1 cellular context compared by ENCODE assay signal in genomic region chr3:59480486-59480995, GRCh38.
TF ChIP-seq lines count a peak whose summit lies in the region.

No MANE protein-coding gene starts in this region.

TF ChIP-seq in GM12878, 131 proteins besides CTCF, POLR2A, EP300 and RAD21 (continued from another document and continues in another):
- peak; percentile 66; the same call in 1 of the 2 replicates for TF ChIP-seq RELB (IDR thresholded peaks at IDR 0.05; ENCODE audit: low read depth)
- TF ChIP-seq CHD2 (IDR thresholded peaks at IDR 0.05; ENCODE audit: borderline replicate concordance, low read depth, low read length): no peak
- TF ChIP-seq NR2C2 (IDR thresholded peaks at IDR 0.05; ENCODE audit: borderline replicate concordance, control insufficient read depth, insufficient read length, low read depth): no peak
- no peak for TF ChIP-seq MAX (IDR thresholded peaks at IDR 0.05; ENCODE audit: low read depth, low read length)
- 0 out of 2 replicates have a peak, but pooled peaks have one; percentile 18 for TF ChIP-seq CREB1 (IDR thresholded peaks at IDR 0.05; ENCODE audit: low read depth)
- no peak for TF ChIP-seq HDGF (IDR thresholded peaks at IDR 0.05)
- TF ChIP-seq JUNB (IDR thresholded peaks at IDR 0.05): peak; percentile 90
- TF ChIP-seq MEF2B (IDR thresholded peaks at IDR 0.05; ENCODE audit: partially characterized antibody, poor library complexity, severe bottlenecking): peak; percentile 61
- TF ChIP-seq KLF5 (IDR thresholded peaks at IDR 0.05; ENCODE audit: partially characterized antibody): no peak
- peak; percentile 94 for TF ChIP-seq TCF7 (IDR thresholded peaks at IDR 0.05; ENCODE audit: borderline replicate concordance)
- 0 out of 2 replicates have a peak, but pooled peaks have one; percentile 36 for TF ChIP-seq MTA3 (IDR thresholded peaks at IDR 0.05; ENCODE audit: borderline replicate concordance, low read length)
- no peak for TF ChIP-seq TCF12 (IDR thresholded peaks at IDR 0.05; ENCODE audit: low read depth, low read length)
- TF ChIP-seq POLR2AphosphoS2 (IDR thresholded peaks at IDR 0.05; ENCODE audit: low read depth, low read length): no peak
- no peak for TF ChIP-seq IRF5 (IDR thresholded peaks at IDR 0.05; ENCODE audit: borderline replicate concordance)
- no peak for TF ChIP-seq CREM (IDR thresholded peaks at IDR 0.05; ENCODE audit: low read depth)
- TF ChIP-seq ZNF274 (IDR thresholded peaks at IDR 0.05; ENCODE audit: insufficient read depth, insufficient read length): no peak
- TF ChIP-seq RCOR1 (conservative IDR thresholded peaks at IDR 0.05; ENCODE audit: low read depth, low read length): no peak
- TF ChIP-seq TAF1 (IDR thresholded peaks at IDR 0.05; ENCODE audit: borderline replicate concordance, low read depth, low read length): no peak
- TF ChIP-seq NFXL1 (IDR thresholded peaks at IDR 0.05; ENCODE audit: borderline replicate concordance): no peak
- peak; percentile 61 for TF ChIP-seq ZBED1 (IDR thresholded peaks at IDR 0.05; ENCODE audit: borderline replicate concordance)
- TF ChIP-seq MXI1 (IDR thresholded peaks at IDR 0.05; ENCODE audit: low read depth, low read length): no peak
- peak; percentile 73 for TF ChIP-seq MTA2 (IDR thresholded peaks at IDR 0.05; ENCODE audit: low read depth)
- TF ChIP-seq FOXK2 (IDR thresholded peaks at IDR 0.05): no peak
- no peak for TF ChIP-seq SRF (IDR thresholded peaks at IDR 0.05; ENCODE audit: low read depth in 2 of 2, low read length in 2 of 2)
- no peak for TF ChIP-seq SPI1 (IDR thresholded peaks at IDR 0.05; ENCODE audit: borderline replicate concordance, insufficient read depth, low read depth, low read length)
- TF ChIP-seq BCL3 (IDR thresholded peaks at IDR 0.05; ENCODE audit: borderline replicate concordance, insufficient read depth, low read depth, low read length, poor library complexity, severe bottlenecking): peak; percentile 75
- peak; percentile 68 for TF ChIP-seq DPF2 (IDR thresholded peaks at IDR 0.05)
- no peak for TF ChIP-seq ATF3 (IDR thresholded peaks at IDR 0.05; ENCODE audit: borderline replicate concordance, extremely low read depth, low read depth, low read length)
- TF ChIP-seq BHLHE40 (IDR thresholded peaks at IDR 0.05; ENCODE audit: borderline replicate concordance in 1 of 2, low read depth in 2 of 2, low read length in 1 of 2): peak; percentile 64 to 65; a peak in 3 of 4 replicates
- TF ChIP-seq BRCA1 (IDR thresholded peaks at IDR 0.05; ENCODE audit: low read depth, low read length): no peak
- no peak for TF ChIP-seq CEBPB (IDR thresholded peaks at IDR 0.05; ENCODE audit: borderline replicate concordance in 1 of 2, low read depth in 2 of 2, low read length in 2 of 2)
- TF ChIP-seq FOS (IDR thresholded peaks at IDR 0.05; ENCODE audit: borderline replicate concordance, extremely low read depth, insufficient read length): no peak
- TF ChIP-seq ELK1 (IDR thresholded peaks at IDR 0.05; ENCODE audit: low read depth, low read length): no peak
- no peak for TF ChIP-seq ASH2L (IDR thresholded peaks at IDR 0.05; ENCODE audit: borderline replicate concordance, low read depth)
- no peak for TF ChIP-seq TARDBP (IDR thresholded peaks at IDR 0.05; ENCODE audit: borderline replicate concordance)
- no peak for TF ChIP-seq ZBTB4 (CRISPR knock-in tag; IDR thresholded peaks at IDR 0.05)
- no peak for TF ChIP-seq BCLAF1 (IDR thresholded peaks at IDR 0.05)
- no peak for TF ChIP-seq NRF1 (conservative IDR thresholded peaks at IDR 0.05; ENCODE audit: low read depth, low read length)
- TF ChIP-seq YY1 (IDR thresholded peaks at IDR 0.05; ENCODE audit: low read depth, low read length): no peak
- no peak for TF ChIP-seq SP1 (IDR thresholded peaks at IDR 0.05; ENCODE audit: low read depth, low read length)
- TF ChIP-seq NBN (IDR thresholded peaks at IDR 0.05): 0 out of 2 replicates have a peak, but pooled peaks have one; percentile 43
- no peak for TF ChIP-seq NR2C1 (IDR thresholded peaks at IDR 0.05)
- no peak for TF ChIP-seq NR2F1 (conservative IDR thresholded peaks at IDR 0.05)
- TF ChIP-seq IKZF1 (conservative IDR thresholded peaks at IDR 0.05): peak; percentile 74
- no peak for TF ChIP-seq PRDM15 (CRISPR knock-in tag; IDR thresholded peaks at IDR 0.05)
- no peak for TF ChIP-seq ZZZ3 (IDR thresholded peaks at IDR 0.05; ENCODE audit: control insufficient read depth, insufficient read length, low read depth)
